26 cellular contexts compared by ENCODE assay signal in the genomic region with DNA sequence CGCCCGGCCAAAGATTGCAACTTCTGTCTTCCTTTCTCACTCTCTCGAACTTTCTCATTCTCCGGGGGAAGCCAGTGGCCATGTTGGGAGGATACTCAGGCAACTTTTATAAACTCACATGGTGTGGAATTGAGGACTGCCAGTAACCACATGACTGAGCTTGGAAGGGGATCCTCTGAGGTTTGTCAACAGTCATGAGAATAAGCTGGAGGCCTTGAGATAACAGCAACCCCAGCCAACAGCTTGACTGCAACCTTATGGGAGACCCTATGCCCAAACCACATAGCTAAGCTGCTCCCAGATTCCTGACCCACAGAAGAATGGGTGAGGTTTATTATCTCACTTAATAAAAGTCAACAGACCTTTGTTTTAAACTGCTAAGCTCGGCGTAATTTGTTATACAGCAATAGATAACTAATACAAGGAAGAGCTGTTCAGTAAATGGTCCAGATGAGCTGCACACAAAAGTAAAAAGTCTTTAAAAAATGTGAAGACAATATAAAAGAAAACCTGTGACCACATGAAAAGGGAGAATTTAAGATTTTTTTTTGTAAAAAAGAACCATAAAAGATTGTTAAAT. TPM values are rescaled to one million over a fixed set of nuclear protein-coding genes. Genes with fewer than 3 reads are reported as not detected.
DNase-seq lines count a peak whose midpoint lies in the region; ATAC-seq, FAIRE-seq and TF ChIP-seq lines count a peak whose summit lies in the region.
"Had no signal": no experiment of that assay in that cellular context is flagged by ENCODE, and none has a peak within 500 bp of the region (broad histone marks: within the 10 kb centered on the region; RNA-seq: fewer than 3 reads in every experiment).

No MANE protein-coding gene starts in this region.

- H3K79me2 ChIP-seq in Karpas-422 (ENCODE audit: low read length) (peaks cover 100% of the 10 kb centered on the region), GM12878 (ENCODE audit: control insufficient read depth, insufficient read depth, low read length) (peaks cover 81% of the 10 kb centered on the region)

- H3K4me3 ChIP-seq in Karpas-422 (ENCODE audit: low read length), result peak overlapping the region; percentile 27
- H3K4me3 ChIP-seq in GM12878, result no peak overlapping the region
- no peak overlapping the region for H3K4me3 ChIP-seq in gastrocnemius medialis
- H3K4me3 ChIP-seq in kidney (ENCODE audit: low read length in 2 of 2), result no peak overlapping the region
- H3K4me3 ChIP-seq: esophagus muscularis mucosa, GM23248, PC-9, SJCRH30 had no signal

- H2AFZ ChIP-seq in Karpas-422 (ENCODE audit: low read length) (no peak overlapping the region), GM12878 (ENCODE audit: control insufficient read depth, low read depth, low read length) (no peak overlapping the region)
- H2AFZ ChIP-seq: GM23248, PC-9 had no signal

- H3K27me3 Mint-ChIP-seq in activated naive CD8-positive, alpha-beta T cell, result no peaks in the 10 kb centered on the region
- no peaks in the 10 kb centered on the region for H3K27me3 Mint-ChIP-seq in activated naive CD8-positive, alpha-beta T cell treated with anti-CD3 and anti-CD28 coated beads for 36 hours
- H3K27me3 Mint-ChIP-seq in immature natural killer cell (ENCODE audit: low read depth in 3 of 3), result peaks cover 0 to 1% (median 0%) of the 10 kb centered on the region in 3 donors
- H3K27me3 Mint-ChIP-seq: activated CD8-positive, alpha-beta T cell treated with anti-CD3 and anti-CD28 coated beads for 36 hours; activated naive CD4-positive, alpha-beta T cell treated with anti-CD3 and anti-CD28 coated beads, Interleukin-2, amount 10 ng/mL, durations not matched to agents 7 days and 5 days; type B pancreatic cell had no signal

- H3K9me2 ChIP-seq in Karpas-422 (replicated peaks; ENCODE audit: insufficient read depth, low read length), result no peaks in the 10 kb centered on the region

- no peak overlapping the region for H3K4me3 Mint-ChIP-seq in activated naive CD8-positive, alpha-beta T cell
- no peak overlapping the region for H3K4me3 Mint-ChIP-seq in activated naive CD8-positive, alpha-beta T cell treated with anti-CD3 and anti-CD28 coated beads for 36 hours
- no peak overlapping the region for H3K4me3 Mint-ChIP-seq in immature natural killer cell
- H3K4me3 Mint-ChIP-seq: activated CD8-positive, alpha-beta T cell treated with anti-CD3 and anti-CD28 coated beads for 36 hours; activated naive CD4-positive, alpha-beta T cell treated with anti-CD3 and anti-CD28 coated beads, Interleukin-2, amount 10 ng/mL, durations not matched to agents 7 days and 5 days; type B pancreatic cell had no signal

- peaks cover 5% of the 10 kb centered on the region for H3K36me3 Mint-ChIP-seq in activated naive CD8-positive, alpha-beta T cell
- H3K36me3 Mint-ChIP-seq in activated naive CD8-positive, alpha-beta T cell treated with anti-CD3 and anti-CD28 coated beads for 36 hours, result peaks cover 28% of the 10 kb centered on the region
- H3K36me3 Mint-ChIP-seq in immature natural killer cell, result peaks cover 0 to 13% (median 7%) of the 10 kb centered on the region in 3 donors

- H3K36me3 ChIP-seq in Karpas-422 (ENCODE audit: insufficient read depth, low read length) (peaks cover 62% of the 10 kb centered on the region), GM12878 (ENCODE audit: control insufficient read depth in 2 of 2, insufficient read depth in 2 of 2, low read length in 1 of 2) (peaks cover 1 to 5% of the 10 kb centered on the region in 2 experiments; a peak in 1 of 4 replicates), gastrocnemius medialis (peaks cover 0 to 9% of the 10 kb centered on the region in 2 donors), kidney (ENCODE audit: control insufficient read depth in 1 of 2, insufficient read depth in 2 of 2, low read length in 2 of 2) (no peaks in the 10 kb centered on the region)

- TF ChIP-seq POLR2A in GM12878 (IDR thresholded peaks at IDR 0.05; ENCODE audit: low read depth, low read length) (no peak), gastrocnemius medialis (IDR thresholded peaks at IDR 0.05) (no peak)

- WGBS in GM12878 (ENCODE audit: insufficient coverage, insufficient replicate concordance, low lambda C conversion rate, missing lambda C conversion rate), result 82% methylated on average over 6 of the region's 6 CpGs

- H3K4me1 ChIP-seq in Karpas-422 (ENCODE audit: low read length) (peaks cover 99% of the 10 kb centered on the region), GM12878 (ENCODE audit: control insufficient read depth, insufficient read depth, low read length) (peaks cover 16% of the 10 kb centered on the region), gastrocnemius medialis (peaks cover 73 to 84% of the 10 kb centered on the region in 2 donors), kidney (ENCODE audit: control insufficient read depth in 1 of 2, insufficient read depth in 1 of 2, low read depth in 1 of 2, low read length in 2 of 2) (peaks cover 0 to 4% of the 10 kb centered on the region in 2 donors)
- H3K4me1 ChIP-seq: SJCRH30 had no signal

- H3K27me3 ChIP-seq in Karpas-422 (ENCODE audit: low read length) (no peaks in the 10 kb centered on the region), GM12878 (replicated peaks in 1 of 2; ENCODE audit: control insufficient read depth in 2 of 2, insufficient read depth in 2 of 2, low read length in 1 of 2) (no peaks in the 10 kb centered on the region), gastrocnemius medialis (no peaks in the 10 kb centered on the region)
- H3K27me3 ChIP-seq: esophagus muscularis mucosa, SJCRH30 had no signal

- peak overlapping the region; percentile 36 for H3K9ac ChIP-seq in Karpas-422 (ENCODE audit: low read length)
- H3K9ac ChIP-seq in GM12878 (ENCODE audit: control insufficient read depth, insufficient read depth, low read length), result no peak overlapping the region
- no peak overlapping the region for H3K9ac ChIP-seq in kidney (ENCODE audit: low read length in 2 of 2)
- H3K9ac ChIP-seq: GM23248 had no signal

- H4K20me1 ChIP-seq in Karpas-422 (ENCODE audit: insufficient read depth, low read depth, low read length) (peaks cover 41% of the 10 kb centered on the region), GM12878 (ENCODE audit: control insufficient read depth, insufficient read depth) (peaks cover 3% of the 10 kb centered on the region; the same call in 1 of the 2 replicates)

- intact Hi-C loops in GM12878 (cut with micrococcal nuclease; ENCODE audit: unreplicated experiment), result no loop called here
- intact Hi-C loops in gastrocnemius medialis (cut with DNase I; ENCODE audit: low total_unique reads), result no loop called here
- intact Hi-C loops in kidney (cut with DNase I), result no loop called here

- RAD21 ChIA-PET in GM12878 (lab: Charles Lee; ENCODE audit: unreplicated experiment), result interaction anchor here (1.0 to 3.0 kb wide), 6 partner anchors 8 to 52 kb away, joined by 4 to 30 read pairs (median 8); no protein-coding TSS in a partner anchor

- H3K9me3 Mint-ChIP-seq in activated naive CD8-positive, alpha-beta T cell (ENCODE audit: low read depth), result no peaks in the 10 kb centered on the region
- H3K9me3 Mint-ChIP-seq in activated naive CD8-positive, alpha-beta T cell treated with anti-CD3 and anti-CD28 coated beads for 36 hours, result no peaks in the 10 kb centered on the region
- no peaks in the 10 kb centered on the region for H3K9me3 Mint-ChIP-seq in immature natural killer cell
- H3K9me3 Mint-ChIP-seq: activated CD8-positive, alpha-beta T cell treated with anti-CD3 and anti-CD28 coated beads for 36 hours; activated naive CD4-positive, alpha-beta T cell treated with anti-CD3 and anti-CD28 coated beads, Interleukin-2, amount 10 ng/mL, durations not matched to agents 7 days and 5 days; type B pancreatic cell had no signal

- H3K27ac ChIP-seq in Karpas-422 (ENCODE audit: low read length) (peak overlapping the region; percentile 98), GM12878 (ENCODE audit: control insufficient read depth, insufficient read depth) (no peak overlapping the region), gastrocnemius medialis (peak overlapping the region; percentile 55 to 72 (median 70)), kidney (ENCODE audit: low read depth in 2 of 2, low read length in 2 of 2) (no peak overlapping the region)
- H3K27ac ChIP-seq: C4-2B, esophagus muscularis mucosa, GM23248, HL-60, PC-9, SJCRH30 had no signal

- TF ChIP-seq EP300 in GM12878 (IDR thresholded peaks at IDR 0.05; ENCODE audit: borderline replicate concordance in 1 of 2, control insufficient read depth in 1 of 2, low read depth in 2 of 2, low read length in 2 of 2), result no peak

- H3K4me1 Mint-ChIP-seq in activated naive CD8-positive, alpha-beta T cell (ENCODE audit: low read depth), result peaks cover 75% of the 10 kb centered on the region
- peaks cover 61% of the 10 kb centered on the region for H3K4me1 Mint-ChIP-seq in activated naive CD8-positive, alpha-beta T cell treated with anti-CD3 and anti-CD28 coated beads for 36 hours
- peaks cover 7 to 32% of the 10 kb centered on the region in 2 donors for H3K4me1 Mint-ChIP-seq in immature natural killer cell

- CTCF ChIA-PET in GM12878 (lab: Yijun Ruan, JAX), result interaction anchor here (0.6 to 4.5 kb wide), 9 partner anchors 8 to 337 kb away, joined by 3 to 27 read pairs (median 4); a partner anchor contains a TSS

- in situ Hi-C loops in GM12878 (cut with MboI) (no loop called here), gastrocnemius medialis (cut with MboI; ENCODE audit: low sequenced_read_pairs in 4 of 4) (loop anchor here in 2 of 4 donors (25.0 kb wide), 2 partner anchors 1090 to 1115 kb away; a partner anchor contains a TSS)

- DNase-seq in activated naive CD8-positive, alpha-beta T cell treated with anti-CD3 and anti-CD28 coated beads for 36 hours, result no peak
- DNase-seq in Karpas-422, result no peak
- no peak for DNase-seq in GM12878 (ENCODE audit: low read depth, low spot score)
- DNase-seq in gastrocnemius medialis, result peak in 1 of 2 donors; percentile 46
- DNase-seq in immature natural killer cell, result no peak
- no peak for DNase-seq in effector CD4-positive, alpha-beta T cell
- no peak for DNase-seq in kidney
- DNase-seq: activated CD8-positive, alpha-beta T cell treated with anti-CD3 and anti-CD28 coated beads for 36 hours; activated naive CD4-positive, alpha-beta T cell treated with anti-CD3 and anti-CD28 coated beads, Interleukin-2, amount 10 ng/mL, durations not matched to agents 7 days and 5 days; cerebellar nuclear complex; DMS153; effector CD8-positive, alpha-beta T cell; GM23248; NCI-H1930; NCI-H774; PC-9; posterior cingulate gyrus; SJCRH30; stimulated activated CD4-positive, alpha-beta T cell treated with anti-CD3 and anti-CD28 coated beads, Interleukin-2, amount 100 ng/mL, for 48 hours; T-helper 2 cell had no signal

- no peaks in the 10 kb centered on the region for H3K9me3 ChIP-seq in Karpas-422 (ENCODE audit: low read length)
- no peaks in the 10 kb centered on the region for H3K9me3 ChIP-seq in GM12878 (replicated peaks; ENCODE audit: control insufficient read depth, insufficient read depth, low read length)
- no peaks in the 10 kb centered on the region for H3K9me3 ChIP-seq in gastrocnemius medialis
- H3K9me3 ChIP-seq in kidney (ENCODE audit: control insufficient read depth in 1 of 2, low read length in 2 of 2), result no peaks in the 10 kb centered on the region
- H3K9me3 ChIP-seq: esophagus muscularis mucosa, SJCRH30 had no signal

- TF ChIP-seq CTCF in GM12878 (IDR thresholded peaks at IDR 0.05 in 2 of 3, conservative IDR thresholded peaks at IDR 0.05 in 1 of 3; ENCODE audit: control insufficient read depth in 2 of 3, extremely low read depth in 1 of 3, insufficient read depth in 1 of 3, low read depth in 3 of 3, low read length in 3 of 3) (no peak), gastrocnemius medialis (IDR thresholded peaks at IDR 0.05 in 4 of 5, conservative IDR thresholded peaks at IDR 0.05 in 1 of 5) (no peak), kidney (IDR thresholded peaks at IDR 0.05; ENCODE audit: borderline replicate concordance, extremely low read depth, insufficient read depth) (no peak)

- POLR2A ChIA-PET in GM12878 (lab: Charles Lee), result interaction anchor here (0.6 to 1.7 kb wide), 6 partner anchors 9 to 44 kb away, joined by 3 to 4 read pairs (median 4); a partner anchor contains a TSS

- SMC1A ChIA-PET in GM12878 (lab: Charles Lee; ENCODE audit: uncharacterized antibody, unreplicated experiment), result interaction anchor here (0.7 to 4.0 kb wide), 15 partner anchors 7 to 1007 kb away, joined by 3 to 37 read pairs (median 4); a partner anchor contains a TSS

- no peak for TF ChIP-seq RAD21 in GM12878 (IDR thresholded peaks at IDR 0.05; ENCODE audit: insufficient read depth, low read depth, low read length)

- H3K27ac Mint-ChIP-seq in activated naive CD8-positive, alpha-beta T cell, result peak overlapping the region; percentile 82
- H3K27ac Mint-ChIP-seq in activated naive CD8-positive, alpha-beta T cell treated with anti-CD3 and anti-CD28 coated beads for 36 hours, result no peak overlapping the region
- H3K27ac Mint-ChIP-seq in immature natural killer cell, result no peak overlapping the region
- H3K27ac Mint-ChIP-seq: activated CD8-positive, alpha-beta T cell treated with anti-CD3 and anti-CD28 coated beads for 36 hours; activated naive CD4-positive, alpha-beta T cell treated with anti-CD3 and anti-CD28 coated beads, Interleukin-2, amount 10 ng/mL, durations not matched to agents 7 days and 5 days; type B pancreatic cell had no signal

- no TSS peak for BruUV-seq in GM12878 (replicated peaks; lab: Mats Ljungman, UMichigan)

- no peak for FAIRE-seq in GM12878 (lab: Jason Lieb, UNC)
- no peak for FAIRE-seq in kidney (lab: Jason Lieb, UNC)
- FAIRE-seq: astrocyte had no signal

- H3K4me2 ChIP-seq in Karpas-422 (ENCODE audit: low read depth, low read length, poor library complexity, severe bottlenecking), result peak overlapping the region; percentile 52
- H3K4me2 ChIP-seq in GM12878 (ENCODE audit: control insufficient read depth, insufficient read depth), result peak overlapping the region; percentile 4; the same call in 1 of the 2 replicates
- H3K4me2 ChIP-seq: PC-9 had no signal

- ATAC-seq in GM12878, result no peak
- ATAC-seq in gastrocnemius medialis, result peak; percentile 83 to 91
- ATAC-seq: activated CD8-positive, alpha-beta T cell treated with anti-CD3 and anti-CD28 coated beads for 36 hours had no signal

RNA-seq across cellular contexts. Expression of a gene that starts 9.6 kb away (rescaled TPM):
- total RNA-seq in activated naive CD8-positive, alpha-beta T cell treated with anti-CD3 and anti-CD28 coated beads for 36 hours, result 10 to 100 TPM; 41.6 to 42.8 TPM
- 88.9 and 251 TPM in 2 replicates for total RNA-seq in Karpas-422 (2014; rRNA removed; shearing (Covaris generic); ENCODE audit: low replicate concordance)
- 43.4 and 44.9 TPM in 2 replicates for total RNA-seq in GM12878 (2013; cell fraction: nucleolus; rRNA removed)
- total RNA-seq in GM12878 (2014; rRNA removed) (34.5 and 41.2 TPM in 2 replicates), GM12878 (2014; rRNA removed; fragmentation: Illumina TruSeq; extraction: Trizol) (43.5 and 44.3 TPM in 2 replicates), GM12878 (2021) (63.5 and 69.1 TPM in 2 replicates), gastrocnemius medialis (10 to 100 TPM; 81.5 to 90.9 (median 83.2) TPM), kidney (111 TPM)
- 23.9 TPM for polyA plus RNA-seq in GM12878 (2011; ENCODE audit: low read depth)
- polyA plus RNA-seq in GM12878 (2011; rRNA removed) (97.0 and 138 TPM in 2 replicates), GM12878 (2014; fragmentation: Illumina TruSeq; extraction: Trizol) (78.4 and 104 TPM in 2 replicates), GM12878 (2014; fragmentation: Nextera tagmentation; extraction: Ambion mirVana) (100 to 1,000 TPM; 109 to 177 TPM), GM12878 (2014; rRNA removed) (46.1 and 56.9 TPM in 2 replicates), GM12878 (2016; fragmentation: Nextera tagmentation; extraction: Ambion mirVana) (100 to 1,000 TPM in 1 of 2 experiments, 10 to 100 TPM in 1; 96.2 to 103 TPM), immature natural killer cell (10 to 100 TPM; 25.3 to 46.5 (median 32.0) TPM), kidney (ENCODE audit: insufficient read depth, low read depth, low replicate concordance) (90.8 TPM)
- 50.4 and 71.4 TPM in 2 replicates for polyA plus RNA-seq in GM12878 (2011; cell fraction: cytosol; rRNA removed)
- 22.1 and 24.2 TPM in 2 replicates for polyA plus RNA-seq in GM12878 (2011; cell fraction: nucleus; rRNA removed)
- 46.9 and 54.4 TPM in 2 replicates for polyA plus RNA-seq in GM12878 (2012)
- polyA minus RNA-seq in GM12878 (2011; rRNA and poly(A)+ RNA removed), result 105 and 152 TPM in 2 replicates
- 36.2 and 36.9 TPM in 2 replicates for polyA minus RNA-seq in GM12878 (2011; cell fraction: cytosol; rRNA and poly(A)+ RNA removed)
- polyA minus RNA-seq in GM12878 (2011; cell fraction: nucleus; rRNA and poly(A)+ RNA removed), result 22.6 and 37.8 TPM in 2 replicates

Comparison
In these comparisons a context has a peak if more than half of its experiments do, and no peak if none do; other contexts are left out.
1. H3K27ac ChIP-seq: peak in Karpas-422 (single experiment) and gastrocnemius medialis (4 of 4); none in GM12878 (single experiment) and kidney (0 of 2).